8 cellular contexts compared by ENCODE assay signal in genomic region chr3:61530355-61530754, GRCh38. TPM values are rescaled to one million over a fixed set of nuclear protein-coding genes. Genes with fewer than 3 reads are reported as not detected.
DNase-seq lines count a peak whose midpoint lies in the region; ATAC-seq and TF ChIP-seq lines count a peak whose summit lies in the region.

No MANE protein-coding gene starts in this region.

- no peak for ATAC-seq in activated CD4-positive, alpha-beta T cell treated with anti-CD3 and anti-CD28 coated beads for 36 hours
- peak in 1 of 2 donors; percentile 53 for ATAC-seq in gastrocnemius medialis
- ATAC-seq in HG02973 (IDR thresholded peaks at IDR 0.05; ENCODE audit: unreplicated experiment): no peak

- no peak overlapping the region for H3K27ac Mint-ChIP-seq in activated CD4-positive, alpha-beta T cell treated with anti-CD3 and anti-CD28 coated beads for 36 hours

- no peaks in the 10 kb centered on the region for H3K4me1 Mint-ChIP-seq in activated CD4-positive, alpha-beta T cell treated with anti-CD3 and anti-CD28 coated beads for 36 hours

- CTCF ChIA-PET in activated CD4-positive, alpha-beta T cell treated with anti-CD3 and anti-CD28 coated beads for 36 hours (lab: Charles Lee): interaction anchor here (0.6 to 1.6 kb wide), 7 partner anchors 10 to 350 kb away, joined by 3 to 4 read pairs (median 3); no protein-coding TSS in a partner anchor

- H3K9me3 Mint-ChIP-seq in activated CD4-positive, alpha-beta T cell treated with anti-CD3 and anti-CD28 coated beads for 36 hours (ENCODE audit: low read depth): no peaks in the 10 kb centered on the region

- H3K4me3 ChIP-seq in gastrocnemius medialis: no peak overlapping the region

- H3K9me3 ChIP-seq in gastrocnemius medialis: no peaks in the 10 kb centered on the region

- no peaks in the 10 kb centered on the region for H3K27me3 ChIP-seq in gastrocnemius medialis

- DNase-seq in activated CD4-positive, alpha-beta T cell treated with anti-CD3 and anti-CD28 coated beads for 36 hours: peak; percentile 20
- DNase-seq in activated CD4-positive, alpha-beta T cell treated with anti-CD3 and anti-CD28 coated beads, Interleukin-2, amount 50 U/mL, for 1 hour: no peak
- DNase-seq in NCI-H526 treated with DMSO at 0.1 percent for 48 hours (lab: John Stamatoyannopoulos, UW) (peak; percentile 3), erythroblast (lab: John Stamatoyannopoulos, UW) (peak; percentile 9 to 33), gastrocnemius medialis (no peak), HuH-7.5 (ENCODE audit: low spot score) (no peak), GDM1 (lab: John Stamatoyannopoulos, UW) (no peak)

- peaks cover 2% of the 10 kb centered on the region for H3K27me3 Mint-ChIP-seq in activated CD4-positive, alpha-beta T cell treated with anti-CD3 and anti-CD28 coated beads for 36 hours

- TF ChIP-seq POLR2A in erythroblast (IDR thresholded peaks at IDR 0.05; ENCODE audit: low read length) (no peak), gastrocnemius medialis (IDR thresholded peaks at IDR 0.05) (no peak)

- H3K4me1 ChIP-seq in gastrocnemius medialis: no peaks in the 10 kb centered on the region

- peak in 4 of 5 experiments; percentile 32 to 63 (median 45) for TF ChIP-seq CTCF in gastrocnemius medialis (IDR thresholded peaks at IDR 0.05 in 4 of 5, conservative IDR thresholded peaks at IDR 0.05 in 1 of 5)

- no peak overlapping the region for H3K27ac ChIP-seq in gastrocnemius medialis

- in situ Hi-C loops in gastrocnemius medialis (cut with MboI; ENCODE audit: low sequenced_read_pairs in 4 of 4): loop anchor here in 1 of 4 donors (25.0 kb wide), 1 partner anchor 268 kb away; the partner anchor contains the start of gene FHIT

- H3K36me3 Mint-ChIP-seq in activated CD4-positive, alpha-beta T cell treated with anti-CD3 and anti-CD28 coated beads for 36 hours (ENCODE audit: low read depth): no peaks in the 10 kb centered on the region

- POLR2A ChIA-PET in activated CD4-positive, alpha-beta T cell treated with anti-CD3 and anti-CD28 coated beads for 36 hours (lab: Charles Lee): no interaction called here

- intact Hi-C loops in activated CD4-positive, alpha-beta T cell treated with anti-CD3 and anti-CD28 coated beads for 36 hours (cut with DNase I, micrococcal nuclease): no loop called here
- intact Hi-C loops in gastrocnemius medialis (cut with DNase I; ENCODE audit: low total_unique reads): loop anchor here (5.0 kb wide), 1 partner anchor 88 kb away; no protein-coding TSS in a partner anchor

- H3K4me3 Mint-ChIP-seq in activated CD4-positive, alpha-beta T cell treated with anti-CD3 and anti-CD28 coated beads for 36 hours: no peak overlapping the region

- no peaks in the 10 kb centered on the region for H3K36me3 ChIP-seq in gastrocnemius medialis

RNA-seq across cellular contexts. Expression of gene PTPRG, which starts 31.0 kb away (rescaled TPM):
- total RNA-seq in activated CD4-positive, alpha-beta T cell treated with anti-CD3 and anti-CD28 coated beads for 36 hours: under 1 TPM; 0.32 to 0.33 TPM
- total RNA-seq in gastrocnemius medialis: 10 to 100 TPM; 21.1 to 54.2 (median 30.6) TPM

Comparison
In these comparisons a context has a peak if more than half of its experiments do, and no peak if none do; other contexts are left out.
1. DNase-seq: peak in activated CD4-positive, alpha-beta T cell treated with anti-CD3 and anti-CD28 coated beads for 36 hours (single experiment), NCI-H526 treated with DMSO at 0.1 percent for 48 hours (single experiment) and erythroblast (2 of 2); none in activated CD4-positive, alpha-beta T cell treated with anti-CD3 and anti-CD28 coated beads, Interleukin-2, amount 50 U/mL, for 1 hour (single experiment), gastrocnemius medialis (0 of 2), HuH-7.5 (single experiment) and GDM1 (single experiment).
2. RNA of gene PTPRG, which starts 31.0 kb away (total RNA-seq): 21.1 to 54.2 TPM in gastrocnemius medialis; 0.32 to 0.33 TPM in activated CD4-positive, alpha-beta T cell treated with anti-CD3 and anti-CD28 coated beads for 36 hours; every median in the first group is over 10 times any median in the second.